ENCODE assay signal across 14 cellular contexts in the genomic region with DNA sequence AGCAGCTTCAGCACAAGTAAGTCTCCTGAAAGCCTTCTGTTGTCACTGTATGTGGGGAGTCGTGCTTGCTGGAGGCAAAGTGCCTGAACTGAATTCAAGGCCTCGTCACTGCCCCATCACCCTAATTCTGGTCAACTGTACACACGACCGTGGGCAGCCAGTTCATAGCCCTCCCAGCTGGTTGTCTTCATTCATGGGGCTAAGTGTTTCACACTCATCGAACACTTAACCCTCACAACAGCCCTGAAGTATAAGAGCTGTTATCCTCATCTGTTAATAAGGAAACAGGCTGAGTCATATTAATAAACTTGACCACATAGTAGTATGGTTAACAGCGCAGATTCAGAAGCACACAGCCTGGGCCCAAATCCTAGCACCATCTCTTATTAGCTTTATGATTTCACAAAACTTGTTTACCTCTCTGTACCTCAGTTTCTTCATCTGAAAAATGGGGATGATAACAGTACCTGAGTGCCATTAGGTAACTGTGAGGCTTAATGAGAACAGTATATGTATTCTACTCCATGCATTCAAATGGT.
DNase-seq lines count a peak whose midpoint lies in the region; ATAC-seq and TF ChIP-seq lines count a peak whose summit lies in the region.
"Had no signal": no experiment of that assay in that cellular context is flagged by ENCODE, and none has a peak within 500 bp of the region (broad histone marks: within the 10 kb centered on the region; RNA-seq: fewer than 3 reads in every experiment).

No MANE protein-coding gene starts in this region.

- no peaks in the 10 kb centered on the region for H3K9me3 Mint-ChIP-seq in Caco-2 (ENCODE audit: unreplicated experiment)
- H3K9me3 Mint-ChIP-seq: activated naive CD4-positive, alpha-beta T cell treated with anti-CD3 and anti-CD28 coated beads, Interleukin-2, amount 50 U/mL, for 72 hours; CD8-positive, alpha-beta memory T cell had no signal

- H3K4me3 ChIP-seq in Caco-2 (ENCODE audit: low read depth, low read length) = no peak overlapping the region
- H3K4me3 ChIP-seq in SJCRH30 = no peak overlapping the region
- H3K4me3 ChIP-seq in rectal smooth muscle tissue (ENCODE audit: low read length) = no peak overlapping the region
- H3K4me3 ChIP-seq: pancreas had no signal

- ATAC-seq in foreskin keratinocyte = peak; percentile 2
- no peak for ATAC-seq in HG02642 (IDR thresholded peaks at IDR 0.05; ENCODE audit: poor library complexity, unreplicated experiment)

- H3K36me3 Mint-ChIP-seq in Caco-2 (ENCODE audit: insufficient read depth, unreplicated experiment) = peaks cover 64% of the 10 kb centered on the region
- H3K36me3 Mint-ChIP-seq: activated naive CD4-positive, alpha-beta T cell treated with anti-CD3 and anti-CD28 coated beads, Interleukin-2, amount 50 U/mL, for 72 hours had no signal

- H3K27me3 Mint-ChIP-seq in Caco-2 (ENCODE audit: insufficient read depth, unreplicated experiment) = no peaks in the 10 kb centered on the region

- H3K27ac ChIP-seq in SJCRH30 = peak overlapping the region; percentile 26; the same call in 1 of the 2 replicates
- H3K27ac ChIP-seq in foreskin keratinocyte = peak overlapping the region; percentile 67
- peak overlapping the region; percentile 68 for H3K27ac ChIP-seq in rectal smooth muscle tissue (ENCODE audit: low read depth, low read length)
- H3K27ac ChIP-seq: VCaP had no signal

- H3K9me3 ChIP-seq in Caco-2 = no peaks in the 10 kb centered on the region
- no peaks in the 10 kb centered on the region for H3K9me3 ChIP-seq in SJCRH30 (replicated peaks)
- H3K9me3 ChIP-seq: pancreas had no signal

- H3K36me3 ChIP-seq in Caco-2 (ENCODE audit: control insufficient read depth, insufficient read depth, low read length) (peaks cover 2% of the 10 kb centered on the region), SJCRH30 (no peaks in the 10 kb centered on the region), rectal smooth muscle tissue (ENCODE audit: control insufficient read depth, insufficient read depth, low read length) (peaks cover 5% of the 10 kb centered on the region)
- H3K36me3 ChIP-seq: pancreas had no signal

- H3K27me3 ChIP-seq in Caco-2 (replicated peaks; ENCODE audit: control insufficient read depth, insufficient read depth, low read length) (no peaks in the 10 kb centered on the region), SJCRH30 (no peaks in the 10 kb centered on the region), foreskin keratinocyte (no peaks in the 10 kb centered on the region), rectal smooth muscle tissue (ENCODE audit: control insufficient read depth, insufficient read depth, low read length) (no peaks in the 10 kb centered on the region)
- H3K27me3 ChIP-seq: pancreas had no signal

- peak overlapping the region; percentile 60 for H3K27ac Mint-ChIP-seq in Caco-2 (ENCODE audit: unreplicated experiment)

- H3K4me1 Mint-ChIP-seq in Caco-2 (ENCODE audit: low read depth, unreplicated experiment) = peaks cover 26% of the 10 kb centered on the region
- H3K4me1 Mint-ChIP-seq: CD8-positive, alpha-beta memory T cell had no signal

- POLR2A ChIA-PET in Caco-2 (lab: Charles Lee) = interaction anchor here (0.7 to 1.2 kb wide), 2 partner anchors 15 to 130 kb away, joined by 3 to 4 read pairs; a partner anchor contains a TSS

- no peak for DNase-seq in Caco-2
- no peak for DNase-seq in SJCRH30
- DNase-seq in foreskin keratinocyte = no peak
- no peak for DNase-seq in 8988T
- no peak for DNase-seq in effector CD8-positive, alpha-beta T cell (lab: John Stamatoyannopoulos, UW)
- DNase-seq in middle frontal gyrus (ENCODE audit: extremely low spot score, low spot score) = no peak
- DNase-seq: CD8-positive, alpha-beta memory T cell; NCI-H524 treated with DMSO at 0.1 percent for 48 hours; stimulated activated CD8-positive, alpha-beta memory T cell treated with anti-CD3 and anti-CD28 coated beads, Interleukin-4, amount 100 ng/mL, for 48 hours had no signal

- H3K9ac ChIP-seq in rectal smooth muscle tissue (ENCODE audit: low read length) = no peak overlapping the region

- TF ChIP-seq CTCF in Caco-2 (IDR thresholded peaks at IDR 0.05; ENCODE audit: insufficient read depth in 1 of 2, low read depth in 1 of 2, low read length in 1 of 2, severe bottlenecking in 1 of 2, unreplicated experiment in 1 of 2) = no peak
- no peak for TF ChIP-seq CTCF in foreskin keratinocyte (conservative IDR thresholded peaks at IDR 0.05)

- peak overlapping the region; percentile 20 for H3K4me3 Mint-ChIP-seq in Caco-2 (ENCODE audit: unreplicated experiment)
- H3K4me3 Mint-ChIP-seq: CD8-positive, alpha-beta memory T cell had no signal

- intact Hi-C loops in Caco-2 (cut with micrococcal nuclease; ENCODE audit: unreplicated experiment) = loop anchor here (2.0 kb wide), 2 partner anchors 28 to 58 kb away; no protein-coding TSS in a partner anchor

- CTCF ChIA-PET in Caco-2 (lab: Charles Lee) = interaction anchor here (0.6 to 1.4 kb wide), 6 partner anchors 20 to 289 kb away, joined by 3 to 12 read pairs (median 8); a partner anchor contains a TSS

- peaks cover 21% of the 10 kb centered on the region for H3K4me1 ChIP-seq in Caco-2
- peaks cover 5% of the 10 kb centered on the region for H3K4me1 ChIP-seq in SJCRH30
- H3K4me1 ChIP-seq in foreskin keratinocyte = peaks cover 11% of the 10 kb centered on the region
- peaks cover 16% of the 10 kb centered on the region for H3K4me1 ChIP-seq in rectal smooth muscle tissue (ENCODE audit: control insufficient read depth, insufficient read depth, low read length)

- no TSS peak for BruUV-seq in Caco-2 (replicated peaks; lab: Mats Ljungman, UMichigan)
